In the genomic region with DNA sequence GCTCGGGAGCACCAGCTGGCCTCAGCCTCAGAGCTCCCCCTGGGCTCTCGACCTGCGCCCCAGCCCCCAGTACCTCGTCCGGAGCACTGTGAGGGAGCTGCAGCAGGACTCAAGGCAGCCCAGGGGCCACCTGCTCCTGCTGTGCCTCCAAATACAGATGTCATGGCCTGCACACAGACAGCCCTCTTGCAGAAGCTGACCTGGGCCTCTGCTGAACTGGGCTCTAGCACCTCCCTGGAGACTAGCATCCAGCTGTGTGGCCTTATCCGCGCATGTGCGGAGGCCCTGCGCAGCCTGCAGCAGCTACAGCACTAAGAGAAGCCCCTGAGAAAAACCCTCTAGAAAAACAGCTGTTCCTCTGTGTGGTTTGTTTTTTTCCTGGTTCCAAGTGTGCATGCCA, we compare ENCODE assay signal across 9 cellular contexts. TPM values are rescaled to one million over a fixed set of nuclear protein-coding genes. Genes with fewer than 3 reads are reported as not detected.
DNase-seq lines count a peak whose midpoint lies in the region; ATAC-seq and TF ChIP-seq lines count a peak whose summit lies in the region.
"Had no signal": no experiment of that assay in that cellular context is flagged by ENCODE, and none has a peak within 500 bp of the region (broad histone marks: within the 10 kb centered on the region; RNA-seq: fewer than 3 reads in every experiment).

No MANE protein-coding gene starts in this region.

- peaks cover 64% of the 10 kb centered on the region for H3K4me1 Mint-ChIP-seq in stimulated activated naive CD8-positive, alpha-beta T cell treated with anti-CD3 and anti-CD28 coated beads, Interleukin-15, Interleukin-2, amounts not matched to agents 100 ng/mL and 50 ng/mL, for 24 hours (ENCODE audit: low read depth)

- H3K4me3 Mint-ChIP-seq in stimulated activated naive CD8-positive, alpha-beta T cell treated with anti-CD3 and anti-CD28 coated beads, Interleukin-15, Interleukin-2, amounts not matched to agents 100 ng/mL and 50 ng/mL, for 24 hours = peak overlapping the region; percentile 92

- H3K36me3 Mint-ChIP-seq in stimulated activated naive CD8-positive, alpha-beta T cell treated with anti-CD3 and anti-CD28 coated beads, Interleukin-15, Interleukin-2, amounts not matched to agents 100 ng/mL and 50 ng/mL, for 24 hours (ENCODE audit: low read depth) = peaks cover 22% of the 10 kb centered on the region

- DNase-seq in stimulated activated naive CD8-positive, alpha-beta T cell treated with anti-CD3 and anti-CD28 coated beads, Interleukin-15, Interleukin-2, amounts not matched to agents 100 U/mL and 50 U/mL, for 24 hours = no peak
- DNase-seq in brain microvascular endothelial cell (no peak), SW480 (ENCODE audit: low spot score) (no peak)
- DNase-seq: GF-D8 had no signal

- in situ Hi-C loops in brain microvascular endothelial cell (cut with HindIII; ENCODE audit: low pct_ligation_motif_present, low sequenced_read_pairs) = no loop called here

- H3K27ac ChIP-seq in brain microvascular endothelial cell (no peak overlapping the region), mesodermal cell (ENCODE audit: low read depth, low read length, severe bottlenecking) (no peak overlapping the region)

- no peaks in the 10 kb centered on the region for H3K9me3 Mint-ChIP-seq in stimulated activated naive CD8-positive, alpha-beta T cell treated with anti-CD3 and anti-CD28 coated beads, Interleukin-15, Interleukin-2, amounts not matched to agents 100 ng/mL and 50 ng/mL, for 24 hours

- no peak for TF ChIP-seq CTCF in brain microvascular endothelial cell (IDR thresholded peaks at IDR 0.05; ENCODE audit: low read depth, low read length, missing control alignments)

- peak overlapping the region; percentile 94 for H3K27ac Mint-ChIP-seq in stimulated activated naive CD8-positive, alpha-beta T cell treated with anti-CD3 and anti-CD28 coated beads, Interleukin-15, Interleukin-2, amounts not matched to agents 100 ng/mL and 50 ng/mL, for 24 hours

- H3K4me3 ChIP-seq in brain microvascular endothelial cell (ENCODE audit: low read depth, low read length) (peak overlapping the region; percentile 96), mesodermal cell (ENCODE audit: extremely low read depth, insufficient read depth, low read length, poor library complexity, severe bottlenecking) (peak overlapping the region; percentile 96)

- peaks cover 42% of the 10 kb centered on the region for H3K4me1 ChIP-seq in mesodermal cell (ENCODE audit: control insufficient read depth, insufficient read depth, low read length, poor library complexity, severe bottlenecking)

- WGBS in mesodermal cell (ENCODE audit: insufficient coverage in 2 of 2), 2 experiments = 92 to 94% methylated on average over 8 of the region's 9 CpGs

- no peaks in the 10 kb centered on the region for H3K27me3 Mint-ChIP-seq in stimulated activated naive CD8-positive, alpha-beta T cell treated with anti-CD3 and anti-CD28 coated beads, Interleukin-15, Interleukin-2, amounts not matched to agents 100 ng/mL and 50 ng/mL, for 24 hours

- H3K27me3 ChIP-seq in brain microvascular endothelial cell (replicated peaks) = no peaks in the 10 kb centered on the region

- peaks cover 3% of the 10 kb centered on the region for H3K36me3 ChIP-seq in brain microvascular endothelial cell (replicated peaks)
- peaks cover 12% of the 10 kb centered on the region for H3K36me3 ChIP-seq in mesodermal cell (ENCODE audit: control insufficient read depth, insufficient read depth, low read length)

- H3K9me3 ChIP-seq in mesodermal cell (ENCODE audit: control insufficient read depth, low read length) = no peaks in the 10 kb centered on the region

- ATAC-seq in stimulated activated naive CD8-positive, alpha-beta T cell treated with anti-CD3 and anti-CD28 coated beads, Interleukin-15, Interleukin-2, amounts not matched to agents 100 U/mL and 50 U/mL, for 24 hours = no peak
- ATAC-seq in HG02588 (IDR thresholded peaks at IDR 0.05; ENCODE audit: unreplicated experiment) = no peak
- no peak for ATAC-seq in GM21717 (IDR thresholded peaks at IDR 0.05; ENCODE audit: unreplicated experiment)
- no peak for ATAC-seq in HG03565 (IDR thresholded peaks at IDR 0.05; ENCODE audit: unreplicated experiment)

RNA-seq across cellular contexts. Expression of gene FAM89B, which starts 0.9 kb away (rescaled TPM):
- polyA plus RNA-seq in mesodermal cell (2013, experiment 1 of 2) = 52.9 TPM
- polyA plus RNA-seq in mesodermal cell (2013, experiment 2 of 2) = 41.6 TPM

RNA-seq across cellular contexts. Expression of gene ZNRD2, which starts 1.1 kb away (rescaled TPM):
- polyA plus RNA-seq in mesodermal cell (2013, experiment 1 of 2) = 59.5 TPM
- 49.2 TPM for polyA plus RNA-seq in mesodermal cell (2013, experiment 2 of 2)

RNA-seq across cellular contexts. Expression of gene EHBP1L1, which starts 4.4 kb away (rescaled TPM):
- polyA plus RNA-seq in mesodermal cell (2013, experiment 1 of 2) = 18.8 TPM
- polyA plus RNA-seq in mesodermal cell (2013, experiment 2 of 2) = 18.2 TPM

RNA-seq across cellular contexts. Expression of gene LTBP3, which starts 13.3 kb away (rescaled TPM):
- polyA plus RNA-seq in mesodermal cell (2013, experiment 1 of 2) = 24.9 TPM
- polyA plus RNA-seq in mesodermal cell (2013, experiment 2 of 2) = 23.5 TPM

RNA-seq across cellular contexts. Expression of gene KCNK7, which starts 24.2 kb away (rescaled TPM):
- polyA plus RNA-seq in mesodermal cell (2013, experiment 1 of 2) = not detected
- polyA plus RNA-seq in mesodermal cell (2013, experiment 2 of 2) = not detected
